ENCODE assay signal across 8 cellular contexts in genomic region chr6:54267798-54268197, GRCh38. TPM values are rescaled to one million over a fixed set of nuclear protein-coding genes. Genes with fewer than 3 reads are reported as not detected.
DNase-seq lines count a peak whose midpoint lies in the region; ATAC-seq, FAIRE-seq and TF ChIP-seq lines count a peak whose summit lies in the region.

No MANE protein-coding gene starts in this region.

- FAIRE-seq in small intestine (lab: Jason Lieb, UNC) = no peak

- no peaks in the 10 kb centered on the region for H3K4me1 Mint-ChIP-seq in endodermal cell

- no peak overlapping the region for H3K27ac Mint-ChIP-seq in endodermal cell

- no peak overlapping the region for H3K9ac ChIP-seq in endodermal cell (ENCODE audit: extremely low read depth, low read length, poor library complexity, severe bottlenecking)

- no peaks in the 10 kb centered on the region for H3K27me3 ChIP-seq in endodermal cell (ENCODE audit: control insufficient read depth, insufficient read depth, low read length, poor library complexity, severe bottlenecking)
- no peaks in the 10 kb centered on the region for H3K27me3 ChIP-seq in small intestine (ENCODE audit: control insufficient read depth in 2 of 2, insufficient read depth in 2 of 2, low read length in 2 of 2)

- peaks cover 3% of the 10 kb centered on the region for H3K4me1 ChIP-seq in endodermal cell (ENCODE audit: control insufficient read depth, insufficient read depth, low read length)
- no peaks in the 10 kb centered on the region for H3K4me1 ChIP-seq in small intestine (ENCODE audit: control insufficient read depth in 2 of 2, insufficient read depth in 1 of 2, low read depth in 1 of 2, low read length in 1 of 2)

- H3K9me3 Mint-ChIP-seq in endodermal cell = no peaks in the 10 kb centered on the region

- H3K9me3 ChIP-seq in endodermal cell (ENCODE audit: control insufficient read depth, low read length) = no peaks in the 10 kb centered on the region
- no peaks in the 10 kb centered on the region for H3K9me3 ChIP-seq in small intestine (ENCODE audit: control insufficient read depth, low read depth)

- H3K4me3 Mint-ChIP-seq in endodermal cell = no peak overlapping the region

- no peaks in the 10 kb centered on the region for H3K36me3 Mint-ChIP-seq in endodermal cell (ENCODE audit: low read depth)

- 80 to 100% methylated on average over 1 to 2 of the region's 2 CpGs for WGBS in endodermal cell (ENCODE audit: insufficient coverage in 1 of 2, insufficient read length in 1 of 2), 2 experiments
- 22 to 43% (median 28%) methylated on average over 2 of the region's 2 CpGs for WGBS in small intestine, 3 donors

- H3K36me3 ChIP-seq in endodermal cell (ENCODE audit: control insufficient read depth, insufficient read depth, low read length) = no peaks in the 10 kb centered on the region
- H3K36me3 ChIP-seq in small intestine (ENCODE audit: control insufficient read depth in 2 of 2, insufficient read depth in 2 of 2, low read length in 2 of 2) = no peaks in the 10 kb centered on the region

- H3K27ac ChIP-seq in endodermal cell (ENCODE audit: low read depth, low read length) (no peak overlapping the region), small intestine (ENCODE audit: low read depth in 1 of 2, low read length in 1 of 2) (no peak overlapping the region)

- no peaks in the 10 kb centered on the region for H3K27me3 Mint-ChIP-seq in endodermal cell (ENCODE audit: insufficient read depth)

- no peak for ATAC-seq in stimulated activated naive CD8-positive, alpha-beta T cell treated with anti-CD3 and anti-CD28 coated beads, Interleukin-15, Interleukin-2, amounts not matched to agents 100 U/mL and 50 U/mL, for 24 hours
- no peak for ATAC-seq in GM18520 (IDR thresholded peaks at IDR 0.05; ENCODE audit: unreplicated experiment)

- DNase-seq in AG08395 (ENCODE audit: low spot score) (peak; percentile 39), GM20000 (ENCODE audit: low spot score) (peak; percentile 3), NCI-H510A treated with DMSO at 0.1 percent for 48 hours (lab: John Stamatoyannopoulos, UW) (peak; percentile 72), endodermal cell (peak; percentile 62), small intestine (peak; percentile 66), superior temporal gyrus (ENCODE audit: extremely low spot score) (no peak)
- DNase-seq in stimulated activated naive CD8-positive, alpha-beta T cell treated with anti-CD3 and anti-CD28 coated beads, Interleukin-15, Interleukin-2, amounts not matched to agents 100 U/mL and 50 U/mL, for 24 hours = no peak

- TF ChIP-seq CTCF in GM20000 (IDR thresholded peaks at IDR 0.05; ENCODE audit: extremely low read depth, missing control alignments) = no peak
- peak; percentile 83 for TF ChIP-seq CTCF in endodermal cell (conservative IDR thresholded peaks at IDR 0.05)

- H3K4me3 ChIP-seq in endodermal cell (ENCODE audit: low read length) (no peak overlapping the region), small intestine (ENCODE audit: low read depth in 1 of 2, low read length in 2 of 2) (no peak overlapping the region)

RNA-seq across cellular contexts. Expression of gene TINAG, which starts 40.4 kb away (rescaled TPM):
- not detected for total RNA-seq in endodermal cell
- not detected for polyA plus RNA-seq in endodermal cell (2013, experiment 1 of 2)
- polyA plus RNA-seq in endodermal cell (2013, experiment 2 of 2) = not detected
- 10 to 100 TPM; 13.4 to 31.6 (median 13.6) TPM for polyA plus RNA-seq in small intestine

Comparison
In these comparisons a context has a peak if more than half of its experiments do, and no peak if none do; other contexts are left out.
1. DNase-seq: peak in AG08395 (single experiment), GM20000 (single experiment), NCI-H510A treated with DMSO at 0.1 percent for 48 hours (single experiment), endodermal cell (single experiment) and small intestine (single experiment); none in superior temporal gyrus (single experiment) and stimulated activated naive CD8-positive, alpha-beta T cell treated with anti-CD3 and anti-CD28 coated beads, Interleukin-15, Interleukin-2, amounts not matched to agents 100 U/mL and 50 U/mL, for 24 hours (single experiment).